8 cellular contexts compared by ENCODE assay signal in the genomic region with DNA sequence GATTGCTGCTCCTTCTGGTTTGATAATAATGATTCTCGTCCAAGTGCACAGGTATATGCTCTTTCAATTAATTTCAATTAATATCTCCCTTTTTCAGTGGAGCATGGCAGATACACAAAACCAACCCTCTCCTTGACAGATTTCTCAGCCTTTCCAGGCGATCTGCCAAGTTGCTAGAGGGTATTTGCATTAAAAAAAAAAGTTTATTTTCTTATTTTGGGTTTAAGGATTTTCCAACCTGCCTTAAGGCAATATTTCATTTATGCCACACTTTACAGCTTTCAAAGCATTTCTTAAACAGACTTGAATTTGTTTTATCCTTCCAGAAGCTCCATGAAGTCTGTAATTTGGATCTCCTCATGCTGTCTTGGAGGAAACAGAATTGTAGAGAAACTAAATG. TPM values are rescaled to one million over a fixed set of nuclear protein-coding genes. Genes with fewer than 3 reads are reported as not detected.
DNase-seq lines count a peak whose midpoint lies in the region; ATAC-seq and TF ChIP-seq lines count a peak whose summit lies in the region.

No MANE protein-coding gene starts in this region.

- H3K4me1 Mint-ChIP-seq in T-helper 2 cell treated with Interferon-gamma antibody and Interleukin-4, amounts not matched to agents 5 μg/mL and 100 μg/mL, for 36 hours (ENCODE audit: low read depth): peaks cover 62% of the 10 kb centered on the region
- peaks cover 68% of the 10 kb centered on the region for H3K4me1 Mint-ChIP-seq in WTC11

- H3K27ac Mint-ChIP-seq in T-helper 2 cell treated with Interferon-gamma antibody and Interleukin-4, amounts not matched to agents 5 μg/mL and 100 μg/mL, for 36 hours: peak overlapping the region; percentile 97
- H3K27ac Mint-ChIP-seq in WTC11: peak overlapping the region; percentile 72; the same call in 1 of the 2 replicates

- H3K36me3 ChIP-seq in subcutaneous abdominal adipose tissue (ENCODE audit: control insufficient read depth in 5 of 5, insufficient read depth in 5 of 5, low read length in 5 of 5): peaks cover 0 to 8% (median 0%) of the 10 kb centered on the region in 5 donors
- H3K36me3 ChIP-seq in brain microvascular endothelial cell (replicated peaks): no peaks in the 10 kb centered on the region

- in situ Hi-C loops in brain microvascular endothelial cell (cut with HindIII; ENCODE audit: low pct_ligation_motif_present, low sequenced_read_pairs): no loop called here

- ATAC-seq in WTC11: no peak
- ATAC-seq in foreskin keratinocyte: no peak
- ATAC-seq in HG03469 (IDR thresholded peaks at IDR 0.05; ENCODE audit: unreplicated experiment): no peak

- H3K27ac ChIP-seq in foreskin keratinocyte: peak overlapping the region; percentile 90
- H3K27ac ChIP-seq in subcutaneous abdominal adipose tissue (ENCODE audit: low read depth, low read length): peak overlapping the region; percentile 94
- H3K27ac ChIP-seq in brain microvascular endothelial cell: no peak overlapping the region

- peak overlapping the region in 1 of 5 donors; percentile 78 for H3K9ac ChIP-seq in subcutaneous abdominal adipose tissue (ENCODE audit: low read length in 5 of 5)

- H3K27me3 ChIP-seq in foreskin keratinocyte (no peaks in the 10 kb centered on the region), subcutaneous abdominal adipose tissue (ENCODE audit: control insufficient read depth in 5 of 5, insufficient read depth in 4 of 5, low read length in 5 of 5) (no peaks in the 10 kb centered on the region), brain microvascular endothelial cell (replicated peaks) (no peaks in the 10 kb centered on the region)

- H3K4me1 ChIP-seq in foreskin keratinocyte (peaks cover 25% of the 10 kb centered on the region), subcutaneous abdominal adipose tissue (ENCODE audit: control insufficient read depth in 5 of 5, insufficient read depth in 5 of 5, low read length in 5 of 5) (peaks cover 17 to 54% (median 39%) of the 10 kb centered on the region in 5 donors)

- H3K4me3 ChIP-seq in subcutaneous abdominal adipose tissue (ENCODE audit: low read depth in 1 of 5, low read length in 5 of 5) (peak overlapping the region in 3 of 5 donors; percentile 71 to 97 (median 76)), brain microvascular endothelial cell (ENCODE audit: low read depth, low read length) (no peak overlapping the region)

- peak overlapping the region; percentile 94 for H3K4me3 Mint-ChIP-seq in T-helper 2 cell treated with Interferon-gamma antibody and Interleukin-4, amounts not matched to agents 5 μg/mL and 100 μg/mL, for 36 hours
- peak overlapping the region; percentile 73 for H3K4me3 Mint-ChIP-seq in WTC11

- POLR2A ChIA-PET in WTC11 (lab: Charles Lee): interaction anchor here (0.7 kb wide), 1 partner anchor 55 kb away, joined by 3 read pairs; a partner anchor contains a TSS

- DNase-seq in T-helper 2 cell treated with Interferon-gamma antibody and Interleukin-4, amounts not matched to agents 5 μg/mL and 100 μg/mL, for 36 hours (ENCODE audit: low spot score): no peak
- no peak for DNase-seq in T-helper 2 cell
- DNase-seq in WTC11 (ENCODE audit: low spot score): no peak
- DNase-seq in foreskin keratinocyte: peak in 1 of 2 donors; percentile 36
- no peak for DNase-seq in brain microvascular endothelial cell
- no peak for DNase-seq in Kasumi-1 (lab: John Stamatoyannopoulos, UW)

- H3K36me3 Mint-ChIP-seq in T-helper 2 cell treated with Interferon-gamma antibody and Interleukin-4, amounts not matched to agents 5 μg/mL and 100 μg/mL, for 36 hours (ENCODE audit: low read depth): peaks cover 55% of the 10 kb centered on the region
- peaks cover 24% of the 10 kb centered on the region for H3K36me3 Mint-ChIP-seq in WTC11

- CTCF ChIA-PET in WTC11 (lab: Charles Lee): interaction anchor here (2.8 to 3.5 kb wide), 2 partner anchors 23 to 56 kb away, joined by 17 read pairs; a partner anchor contains a TSS

- peaks cover 9% of the 10 kb centered on the region for H3K9me3 Mint-ChIP-seq in T-helper 2 cell treated with Interferon-gamma antibody and Interleukin-4, amounts not matched to agents 5 μg/mL and 100 μg/mL, for 36 hours
- H3K9me3 Mint-ChIP-seq in WTC11: peaks cover 22% of the 10 kb centered on the region

- H3K9me3 ChIP-seq in subcutaneous abdominal adipose tissue (ENCODE audit: control insufficient read depth in 5 of 5, low read length in 5 of 5): peaks cover 0 to 2% (median 0%) of the 10 kb centered on the region in 5 donors

- H3K27me3 Mint-ChIP-seq in T-helper 2 cell treated with Interferon-gamma antibody and Interleukin-4, amounts not matched to agents 5 μg/mL and 100 μg/mL, for 36 hours (ENCODE audit: low read depth): no peaks in the 10 kb centered on the region
- peaks cover 3% of the 10 kb centered on the region; the same call in 1 of the 2 replicates for H3K27me3 Mint-ChIP-seq in WTC11 (ENCODE audit: low read depth)

- TF ChIP-seq CTCF in WTC11 (IDR thresholded peaks at IDR 0.05) (no peak), foreskin keratinocyte (conservative IDR thresholded peaks at IDR 0.05) (no peak), brain microvascular endothelial cell (IDR thresholded peaks at IDR 0.05; ENCODE audit: low read depth, low read length, missing control alignments) (no peak)

TF ChIP-seq in WTC11, 78 proteins besides CTCF, POLR2A, EP300 and RAD21:
- TF ChIP-seq, protein P1, sequence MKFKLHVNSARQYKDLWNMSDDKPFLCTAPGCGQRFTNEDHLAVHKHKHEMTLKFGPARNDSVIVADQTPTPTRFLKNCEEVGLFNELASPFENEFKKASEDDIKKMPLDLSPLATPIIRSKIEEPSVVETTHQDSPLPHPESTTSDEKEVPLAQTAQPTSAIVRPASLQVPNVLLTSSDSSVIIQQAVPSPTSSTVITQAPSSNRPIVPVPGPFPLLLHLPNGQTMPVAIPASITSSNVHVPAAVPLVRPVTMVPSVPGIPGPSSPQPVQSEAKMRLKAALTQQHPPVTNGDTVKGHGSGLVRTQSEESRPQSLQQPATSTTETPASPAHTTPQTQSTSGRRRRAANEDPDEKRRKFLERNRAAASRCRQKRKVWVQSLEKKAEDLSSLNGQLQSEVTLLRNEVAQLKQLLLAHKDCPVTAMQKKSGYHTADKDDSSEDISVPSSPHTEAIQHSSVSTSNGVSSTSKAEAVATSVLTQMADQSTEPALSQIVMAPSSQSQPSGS (CRISPR knock-in tag; IDR thresholded peaks at IDR 0.05; ENCODE audit: borderline replicate concordance, low read depth): no peak
- no peak for TF ChIP-seq ESRRA (CRISPR knock-in tag; IDR thresholded peaks at IDR 0.05; ENCODE audit: borderline replicate concordance)

RNA-seq across cellular contexts. Expression of a gene that starts 2.1 kb away (rescaled TPM):
- total RNA-seq in WTC11 (2021): 35.4 to 38.7 TPM (median 36.9 TPM) in 3 replicates
- total RNA-seq in foreskin keratinocyte: 29.8 and 33.2 TPM in 2 replicates
- polyA plus RNA-seq in foreskin keratinocyte: 18.2 and 18.8 TPM in 2 replicates

RNA-seq across cellular contexts. Expression of a gene that starts 55.5 kb away (rescaled TPM):
- total RNA-seq in WTC11 (2021): 3.7 to 5.3 TPM (median 5.2 TPM) in 3 replicates
- 2.4 and 3.1 TPM in 2 replicates for total RNA-seq in foreskin keratinocyte
- polyA plus RNA-seq in foreskin keratinocyte: 0.36 and 0.60 TPM in 2 replicates
